In the genomic region with DNA sequence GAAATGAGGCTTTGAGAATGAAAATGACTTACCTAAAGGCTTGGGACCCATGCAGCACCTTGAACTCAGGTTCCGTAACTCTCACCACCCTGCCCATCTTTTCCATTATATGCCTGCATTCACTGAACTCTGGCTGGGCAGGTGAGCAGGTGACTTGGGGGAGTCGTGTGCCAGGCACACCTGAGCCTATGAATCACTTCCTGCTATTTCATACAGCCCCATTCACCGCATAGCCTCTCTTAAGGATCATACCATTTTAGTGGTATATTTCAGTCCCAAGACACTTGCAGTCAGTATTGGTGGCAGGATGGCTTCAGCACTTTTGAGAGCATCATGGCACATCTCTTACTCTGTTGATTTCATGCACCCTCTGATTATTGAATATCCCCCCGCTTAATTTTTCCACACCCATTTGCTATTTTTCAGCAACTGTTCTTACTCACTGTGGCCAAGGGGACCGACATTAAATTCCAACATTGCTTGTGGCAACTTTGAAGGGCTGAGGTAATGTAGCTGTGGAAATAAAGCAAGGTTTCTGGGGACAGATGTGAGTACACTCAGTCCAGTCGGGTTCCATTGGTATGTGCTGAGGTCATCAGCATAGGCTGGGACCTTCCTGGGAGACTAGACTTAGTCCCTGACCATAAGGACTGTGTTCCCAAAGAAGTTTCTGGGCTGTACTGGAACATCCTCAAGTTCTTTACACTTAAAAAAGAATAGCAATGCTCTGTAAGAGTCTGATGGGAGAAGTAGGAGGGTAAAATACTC, we compare ENCODE assay signal across 13 cellular contexts. TPM values are rescaled to one million over a fixed set of nuclear protein-coding genes. Genes with fewer than 3 reads are reported as not detected.
A peak's percentile ranks its signal among the peaks of the same experiment; 100 is the strongest.
DNase-seq lines count a peak whose midpoint lies in the region; ATAC-seq and TF ChIP-seq lines count a peak whose summit lies in the region.
"Had no signal": no experiment of that assay in that cellular context is flagged by ENCODE, and none has a peak within 500 bp of the region (broad histone marks: within the 10 kb centered on the region; RNA-seq: fewer than 3 reads in every experiment).

No MANE protein-coding gene starts in this region.

- no peak for ATAC-seq in HG03378 (IDR thresholded peaks at IDR 0.05; ENCODE audit: unreplicated experiment)

- no peak overlapping the region for H3K4me2 ChIP-seq in mammary epithelial cell (ENCODE audit: insufficient read depth, low read depth, low read length)

- H3K4me1 ChIP-seq in mammary epithelial cell (ENCODE audit: insufficient read depth, low read length), result peaks cover 39% of the 10 kb centered on the region
- H3K4me1 ChIP-seq in right atrium auricular region, result peaks cover 0 to 29% of the 10 kb centered on the region in 2 donors
- H3K4me1 ChIP-seq in tibial artery, result peaks cover 0 to 61% (median 25%) of the 10 kb centered on the region in 4 donors

- BruUV-seq in mammary epithelial cell (replicated peaks; lab: Mats Ljungman, UMichigan), result no TSS peak

- H3K27me3 ChIP-seq in mammary epithelial cell (ENCODE audit: insufficient read depth, low read length) (no peaks in the 10 kb centered on the region), right atrium auricular region (no peaks in the 10 kb centered on the region), tibial artery (no peaks in the 10 kb centered on the region)

- no peak overlapping the region for H3K4me3 Mint-ChIP-seq in HFFc6
- H3K4me3 Mint-ChIP-seq: CD4-positive, alpha-beta T cell had no signal

- no peak overlapping the region for H3K27ac ChIP-seq in mammary epithelial cell (ENCODE audit: insufficient read depth, low read depth, low read length)
- peak overlapping the region; percentile 57 for H3K27ac ChIP-seq in right atrium auricular region
- peak overlapping the region; percentile 58 to 65 for H3K27ac ChIP-seq in tibial artery

- in situ Hi-C loops in mammary epithelial cell (cut with MboI; ENCODE audit: low sequenced_read_pairs in 2 of 2), result no loop called here

- no peak overlapping the region for H3K9ac ChIP-seq in mammary epithelial cell (ENCODE audit: insufficient read depth, low read length)

- H3K9me3 Mint-ChIP-seq in HFFc6, result no peaks in the 10 kb centered on the region
- H3K9me3 Mint-ChIP-seq: CD4-positive, alpha-beta T cell had no signal

- H3K27ac Mint-ChIP-seq in HFFc6, result peak overlapping the region; percentile 47
- H3K27ac Mint-ChIP-seq: CD4-positive, alpha-beta T cell had no signal

- WGBS in mammary epithelial cell (ENCODE audit: low coverage, missing lambda C conversion rate), result 62% methylated on average over 5 of the region's 6 CpGs

- H3K4me3 ChIP-seq in mammary epithelial cell (replicated peaks in 1 of 3; ENCODE audit: insufficient read depth in 1 of 3, low read depth in 2 of 3, low read length in 3 of 3) (no peak overlapping the region), right atrium auricular region (no peak overlapping the region), tibial artery (no peak overlapping the region)

- H4K20me1 ChIP-seq in mammary epithelial cell (ENCODE audit: insufficient read depth, low read length), result no peaks in the 10 kb centered on the region

- dilution Hi-C loops in mammary epithelial cell (cut with HindIII; ENCODE audit: low sequenced_read_pairs), result no loop called here

- intact Hi-C loops in mammary epithelial cell (cut with micrococcal nuclease) (loop anchor here (10.0 kb wide), 1 partner anchor 287 kb away; no protein-coding TSS in a partner anchor), tibial artery (cut with DNase I; ENCODE audit: low total_unique reads) (loop anchor here (10.0 kb wide), 1 partner anchor 53 kb away; no protein-coding TSS in a partner anchor)

- H3K4me1 Mint-ChIP-seq in HFFc6 (ENCODE audit: low read depth), result peaks cover 57% of the 10 kb centered on the region

- H2AFZ ChIP-seq in mammary epithelial cell (ENCODE audit: low read depth, low read length), result no peak overlapping the region

- H3K36me3 ChIP-seq in mammary epithelial cell (ENCODE audit: insufficient read depth, low read length), result no peaks in the 10 kb centered on the region
- H3K36me3 ChIP-seq in right atrium auricular region, result no peaks in the 10 kb centered on the region
- H3K36me3 ChIP-seq in tibial artery, result no peaks in the 10 kb centered on the region

- peak; percentile 52 for DNase-seq in HFFc6
- peak; percentile 61 for DNase-seq in mammary epithelial cell
- no peak for DNase-seq in right atrium auricular region (ENCODE audit: low spot score)
- peak in 1 of 2 donors; percentile 67 for DNase-seq in tibial artery
- DNase-seq in LoVo (ENCODE audit: low spot score), result no peak
- DNase-seq in hypothalamus (lab: John Stamatoyannopoulos, UW), result no peak
- DNase-seq in activated CD4-positive, alpha-beta T cell treated with anti-CD3 and anti-CD28 coated beads, Interleukin-2, amount 50 U/mL, for 4 hours, result no peak
- DNase-seq: activated T-cell treated with anti-CD3 and anti-CD28 coated beads, Interleukin-2, amount 50 U/mL, for 1 hour; amygdala; CD4-positive, alpha-beta T cell; MM.1S; NCI-H2171 had no signal

- H3K36me3 Mint-ChIP-seq in HFFc6 (ENCODE audit: low read depth), result 0 out of 2 replicates have a peak, but pooled peaks cover 4% of the 10 kb centered on the region

- CTCF ChIA-PET in mammary epithelial cell (lab: Charles Lee; ENCODE audit: low non-redundant PET), result no interaction called here

- no peaks in the 10 kb centered on the region for H3K79me2 ChIP-seq in mammary epithelial cell (ENCODE audit: insufficient read depth, low read length)

- TF ChIP-seq CTCF in HFFc6 (IDR thresholded peaks at IDR 0.05) (no peak), mammary epithelial cell (conservative IDR thresholded peaks at IDR 0.05 in 1 of 2, IDR thresholded peaks at IDR 0.05 in 1 of 2; ENCODE audit: extremely low read depth in 1 of 2, insufficient read depth in 1 of 2, low read depth in 1 of 2, low read length in 2 of 2) (no peak), right atrium auricular region (IDR thresholded peaks at IDR 0.05) (no peak), tibial artery (IDR thresholded peaks at IDR 0.05) (no peak)

- H3K27me3 Mint-ChIP-seq in HFFc6 (ENCODE audit: insufficient read depth), result no peaks in the 10 kb centered on the region

- H3K9me3 ChIP-seq in mammary epithelial cell (replicated peaks; ENCODE audit: insufficient read depth, low read length), result no peaks in the 10 kb centered on the region
- no peaks in the 10 kb centered on the region for H3K9me3 ChIP-seq in right atrium auricular region
- no peaks in the 10 kb centered on the region for H3K9me3 ChIP-seq in tibial artery

RNA-seq across cellular contexts. Expression of gene ZNF438, which starts 39.8 kb away (rescaled TPM):
- 1 to 10 TPM; 3.0 to 4.6 (median 3.9) TPM for total RNA-seq in HFFc6 (2021; fragmentation: NEBNext Ultra II Directional; extraction: Animal tissue kit (Norgen Biotek cat#: 25700))
- total RNA-seq in mammary epithelial cell, result 1 to 10 TPM; 1.2 to 3.2 TPM
- polyA plus RNA-seq in mammary epithelial cell, result 1.7 TPM
- polyA minus RNA-seq in mammary epithelial cell, result 0.67 TPM
- 10 to 100 TPM; 13.4 to 14.5 TPM for total RNA-seq in right atrium auricular region

Comparison
In these comparisons a context has a peak if more than half of its experiments do, and no peak if none do; other contexts are left out.
1. DNase-seq: peak in HFFc6 (single experiment) and mammary epithelial cell (single experiment); none in right atrium auricular region (single experiment), LoVo (single experiment), hypothalamus (0 of 51) and activated CD4-positive, alpha-beta T cell treated with anti-CD3 and anti-CD28 coated beads, Interleukin-2, amount 50 U/mL, for 4 hours (0 of 2).